In the genomic region with DNA sequence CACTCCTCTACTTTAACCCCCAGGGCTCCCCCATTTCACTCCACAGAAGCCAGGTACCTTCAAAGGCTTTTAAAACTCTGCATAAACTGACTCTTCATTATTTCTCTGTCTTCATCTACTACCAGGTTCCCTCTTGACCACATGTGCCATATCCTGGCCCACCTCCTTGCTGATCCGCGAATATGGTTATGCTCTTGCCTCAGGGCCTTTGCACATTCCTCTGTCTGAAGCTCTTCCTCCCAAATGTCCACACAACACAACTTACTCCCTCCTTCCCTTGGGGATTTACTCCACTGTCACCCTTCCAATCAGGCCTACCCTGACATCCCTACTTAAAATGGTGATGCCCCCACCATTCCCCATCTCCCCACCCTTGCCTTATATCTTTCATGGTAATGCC, we compare ENCODE assay signal across 28 cellular contexts.
"Had no signal": no experiment of that assay in that cellular context is flagged by ENCODE, and none has a peak within 500 bp of the region (broad histone marks: within the 10 kb centered on the region; RNA-seq: fewer than 3 reads in every experiment).

No MANE protein-coding gene starts in this region.

- H3K27me3 ChIP-seq: left lung, ovary, right atrium auricular region, suprapubic skin, tibial artery, uterus had no signal

- H3K36me3 Mint-ChIP-seq: immature natural killer cell; natural killer cell; stimulated activated naive B cell treated with anti-CD40 and anti-IgM and Interleukin-4, amounts not matched to agents 10 μg/mL and 1 μg/mL and 100 μg/mL, for 72 hours had no signal

- FAIRE-seq: islet of Langerhans, kidney had no signal

- H3K27ac ChIP-seq: left lung, lower lobe of right lung, ovary, right atrium auricular region, skin epidermis, suprapubic skin, thoracic aorta, tibial artery, uterus had no signal

- H3K4me3 Mint-ChIP-seq: immature natural killer cell; mesothelial cell of epicardium; naive B cell; natural killer cell; stimulated activated naive B cell treated with anti-CD40 and anti-IgM and Interleukin-4, amounts not matched to agents 10 μg/mL and 1 μg/mL and 100 μg/mL, for 72 hours; stimulated activated naive CD8-positive, alpha-beta T cell treated with anti-CD3 and anti-CD28 coated beads, Interleukin-15, Interleukin-2, amounts not matched to agents 100 ng/mL and 50 ng/mL, for 24 hours; type B pancreatic cell had no signal

- H3K9me3 Mint-ChIP-seq: stimulated activated naive CD8-positive, alpha-beta T cell treated with anti-CD3 and anti-CD28 coated beads, Interleukin-15, Interleukin-2, amounts not matched to agents 100 ng/mL and 50 ng/mL, for 24 hours had no signal

- DNase-seq: hypothalamus; immature natural killer cell; kidney; left colon; left lung; lower lobe of right lung; mammary epithelial cell; mesenchymal stem cell; naive B cell; natural killer cell; ovary; stimulated activated CD4-positive, alpha-beta T cell treated with anti-CD3 and anti-CD28 coated beads, Interleukin-12 subunit alpha, Interleukin-12 subunit beta, amount 100 ng/mL, for 4 hours; stimulated activated CD4-positive, alpha-beta T cell treated with anti-CD3 and anti-CD28 coated beads, Interleukin-15, amount 100 ng/mL, for 24 hours; stimulated activated CD4-positive, alpha-beta T cell treated with anti-CD3 and anti-CD28 coated beads, Interleukin-2, amount 100 ng/mL, for 24 hours; stimulated activated CD4-positive, alpha-beta T cell treated with anti-CD3 and anti-CD28 coated beads, Interleukin-4, amount 100 ng/mL, for 1 hour; stimulated activated naive B cell treated with anti-CD40 and anti-IgM and Interleukin-4, amounts not matched to agents 10 μg/mL and 1 μg/mL and 100 μg/mL, for 72 hours; tibial artery; uterus had no signal

- ATAC-seq: left colon; left lung; lower lobe of right lung; natural killer cell; sciatic nerve; stimulated activated naive B cell treated with anti-CD40 and anti-IgM and Interleukin-4, amounts not matched to agents 10 μg/mL and 1 μg/mL and 100 μg/mL, for 72 hours had no signal

- H3K4me1 ChIP-seq: left lung, lower lobe of right lung, right atrium auricular region, suprapubic skin, tibial artery, uterus had no signal

- H3K4me1 Mint-ChIP-seq: immature natural killer cell, natural killer cell had no signal

- H3K27ac Mint-ChIP-seq: immature natural killer cell; mesothelial cell of epicardium; natural killer cell; progenitor cell of endocrine pancreas; stimulated activated naive B cell treated with anti-CD40 and anti-IgM and Interleukin-4, amounts not matched to agents 10 μg/mL and 1 μg/mL and 100 μg/mL, for 72 hours; stimulated activated naive CD8-positive, alpha-beta T cell treated with anti-CD3 and anti-CD28 coated beads, Interleukin-15, Interleukin-2, amounts not matched to agents 100 ng/mL and 50 ng/mL, for 24 hours; type B pancreatic cell had no signal

- H3K4me3 ChIP-seq: left lung, lower lobe of right lung, ovary, right atrium auricular region, skin epidermis, suprapubic skin, thoracic aorta, tibial artery, uterus had no signal

- H3K36me3 ChIP-seq: left lung, lower lobe of right lung, ovary, right atrium auricular region, suprapubic skin, thoracic aorta, tibial artery, uterus had no signal

- H3K9me3 ChIP-seq: left lung, lower lobe of right lung, ovary, right atrium auricular region, suprapubic skin, thoracic aorta, tibial artery, uterus had no signal

- H3K27me3 Mint-ChIP-seq: naive B cell; stimulated activated naive B cell treated with anti-CD40 and anti-IgM and Interleukin-4, amounts not matched to agents 10 μg/mL and 1 μg/mL and 100 μg/mL, for 72 hours; stimulated activated naive CD8-positive, alpha-beta T cell treated with anti-CD3 and anti-CD28 coated beads, Interleukin-15, Interleukin-2, amounts not matched to agents 100 ng/mL and 50 ng/mL, for 24 hours; type B pancreatic cell had no signal
